Comparison of ENCODE assay signal across 16 cellular contexts in the genomic region with DNA sequence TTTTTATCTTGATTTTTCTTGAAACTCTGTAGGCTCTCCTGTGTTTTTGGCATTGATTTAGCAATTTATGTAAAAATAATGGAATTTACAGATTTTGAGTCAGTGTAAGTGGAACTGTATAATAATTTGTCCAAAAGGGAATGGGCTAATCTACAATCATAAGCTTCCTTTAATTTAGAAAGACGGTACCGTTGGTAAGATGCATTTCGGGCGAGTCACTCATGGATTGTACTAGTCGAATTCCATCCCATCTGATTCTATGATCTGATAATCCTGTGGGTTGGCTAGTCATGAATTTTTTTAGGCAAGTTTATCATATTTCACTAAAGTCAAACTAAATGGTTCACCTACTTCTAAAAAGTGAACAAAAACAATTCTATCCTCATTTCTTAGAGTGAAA.
DNase-seq lines count a peak whose midpoint lies in the region; ATAC-seq and TF ChIP-seq lines count a peak whose summit lies in the region.
"Had no signal": no experiment of that assay in that cellular context is flagged by ENCODE, and none has a peak within 500 bp of the region (broad histone marks: within the 10 kb centered on the region; RNA-seq: fewer than 3 reads in every experiment).

No MANE protein-coding gene starts in this region.

- H4K91ac ChIP-seq in trophoblast cell (ENCODE audit: low read depth, low read length), result no peak overlapping the region

- H3K9ac ChIP-seq in trophoblast cell (ENCODE audit: low read length), result no peak overlapping the region

- peak; percentile 26 for DNase-seq in BJ (ENCODE audit: low read depth)
- DNase-seq in RPMI7951 (ENCODE audit: low read depth), result peak; percentile 73
- DNase-seq in epithelial cell of esophagus (ENCODE audit: low read depth), result peak; percentile 29
- peak; percentile 41 to 80 for DNase-seq in trophoblast cell
- no peak for DNase-seq in left cardiac atrium
- no peak for DNase-seq in DMS 273 treated with DMSO at 0.1 percent for 48 hours (lab: John Stamatoyannopoulos, UW)
- DNase-seq in right lobe of liver, result no peak
- DNase-seq: activated CD8-positive, alpha-beta T cell treated with anti-CD3 and anti-CD28 coated beads for 36 hours; activated naive CD8-positive, alpha-beta T cell treated with anti-CD3 and anti-CD28 coated beads, Interleukin-2, amount 50 U/mL, for 24 hours; CD8-positive, alpha-beta memory T cell; KBM-7; NCI-H1417 treated with DMSO at 0.1 percent for 48 hours; stimulated activated naive CD8-positive, alpha-beta T cell treated with anti-CD3 and anti-CD28 coated beads, Interleukin-15, amount 100 ng/mL, for 72 hours had no signal

- H3K27me3 ChIP-seq in BJ (ENCODE audit: control insufficient read depth, insufficient read depth, low read length), result no peaks in the 10 kb centered on the region
- H3K27me3 ChIP-seq in trophoblast cell (ENCODE audit: insufficient read depth, low read length), result no peaks in the 10 kb centered on the region
- H3K27me3 ChIP-seq in right lobe of liver, result no peaks in the 10 kb centered on the region

- H3K4me1 ChIP-seq in trophoblast cell (ENCODE audit: control insufficient read depth in 1 of 2, insufficient read depth in 2 of 2, low read length in 2 of 2) (no peaks in the 10 kb centered on the region), right lobe of liver (peaks cover 0 to 16% (median 5%) of the 10 kb centered on the region in 4 donors)
- H3K4me1 ChIP-seq: HAP-1 had no signal

- H2BK120ac ChIP-seq in trophoblast cell (ENCODE audit: insufficient read depth, low read length, poor library complexity), result no peak overlapping the region

- H3K4me3 ChIP-seq in BJ (ENCODE audit: low read depth, low read length) (no peak overlapping the region), epithelial cell of esophagus (ENCODE audit: low read length) (no peak overlapping the region), trophoblast cell (ENCODE audit: low read depth, low read length) (no peak overlapping the region), right lobe of liver (no peak overlapping the region)
- H3K4me3 ChIP-seq: coronary artery, HAP-1 had no signal

- H3K79me2 ChIP-seq in trophoblast cell (ENCODE audit: control insufficient read depth, insufficient read depth, low read length, poor library complexity), result no peaks in the 10 kb centered on the region

- no peak overlapping the region for H3K4me2 ChIP-seq in trophoblast cell (ENCODE audit: low read length)

- H4K12ac ChIP-seq in trophoblast cell (ENCODE audit: low read depth, low read length), result no peak overlapping the region

- TF ChIP-seq CTCF in BJ (IDR thresholded peaks at IDR 0.05; ENCODE audit: insufficient read depth, low read depth, low read length), result no peak
- no peak for TF ChIP-seq CTCF in epithelial cell of esophagus (IDR thresholded peaks at IDR 0.05; ENCODE audit: insufficient read depth, low read depth, low read length, missing control alignments)
- TF ChIP-seq CTCF in right lobe of liver (IDR thresholded peaks at IDR 0.05), result no peak

- CTCF ChIA-PET in BJ (lab: Yijun Ruan, JAX), result interaction anchor here (0.7 kb wide), 1 partner anchor 211 kb away, joined by 4 read pairs; no protein-coding TSS in a partner anchor

- no peak overlapping the region for H4K8ac ChIP-seq in trophoblast cell (ENCODE audit: low read depth, low read length)

- WGBS in trophoblast cell (ENCODE audit: extremely low coverage, insufficient coverage, insufficient read length), result no CpG with 5 or more reads among the region's 5 CpGs
- WGBS in right lobe of liver (ENCODE audit: insufficient coverage, low coverage, low lambda C conversion rate, missing lambda C conversion rate), result 95% methylated on average over 5 of the region's 5 CpGs

- H2AK5ac ChIP-seq in trophoblast cell (ENCODE audit: low read length), result no peak overlapping the region

- no peak overlapping the region for H3K14ac ChIP-seq in trophoblast cell (ENCODE audit: low read length)

- no peak for TF ChIP-seq POLR2A in right lobe of liver (IDR thresholded peaks at IDR 0.05)

- H3K18ac ChIP-seq in trophoblast cell (ENCODE audit: low read length), result no peak overlapping the region

- H2AFZ ChIP-seq in trophoblast cell (ENCODE audit: insufficient read depth, low read length, poor library complexity), result no peak overlapping the region

- ATAC-seq in left cardiac atrium, result no peak
- ATAC-seq in GM21447 (IDR thresholded peaks at IDR 0.05; ENCODE audit: unreplicated experiment), result no peak
- no peak for ATAC-seq in right lobe of liver
- ATAC-seq: activated CD8-positive, alpha-beta T cell treated with anti-CD3 and anti-CD28 coated beads for 36 hours; activated naive CD8-positive, alpha-beta T cell treated with anti-CD3 and anti-CD28 coated beads, Interleukin-2, amount 50 U/mL, for 24 hours; stimulated activated naive CD8-positive, alpha-beta T cell treated with anti-CD3 and anti-CD28 coated beads, Interleukin-15, amount 100 ng/mL, for 72 hours had no signal

- H3K9me3 ChIP-seq in trophoblast cell (ENCODE audit: insufficient read depth, low read depth, low read length) (no peaks in the 10 kb centered on the region), right lobe of liver (no peaks in the 10 kb centered on the region)
- H3K9me3 ChIP-seq: HAP-1 had no signal

- H2BK12ac ChIP-seq in trophoblast cell (ENCODE audit: low read length), result no peak overlapping the region

- no peak overlapping the region for H2BK5ac ChIP-seq in trophoblast cell (ENCODE audit: low read depth, low read length, poor library complexity)

- H3K27ac ChIP-seq in trophoblast cell (ENCODE audit: low read depth, low read length) (no peak overlapping the region), right lobe of liver (no peak overlapping the region)
- H3K27ac ChIP-seq: coronary artery had no signal

- POLR2A ChIA-PET in BJ (lab: Charles Lee), result no interaction called here

- H3K36me3 ChIP-seq in BJ (ENCODE audit: control insufficient read depth, insufficient read depth, low read length) (no peaks in the 10 kb centered on the region), trophoblast cell (ENCODE audit: control insufficient read depth in 1 of 2, insufficient read depth in 2 of 2, low read length in 2 of 2) (no peaks in the 10 kb centered on the region), right lobe of liver (no peaks in the 10 kb centered on the region)
- H3K36me3 ChIP-seq: HAP-1 had no signal

- H3K4ac ChIP-seq in trophoblast cell (ENCODE audit: low read depth, low read length), result no peak overlapping the region

- no peaks in the 10 kb centered on the region for H3K79me1 ChIP-seq in trophoblast cell (ENCODE audit: low read length)

- H3K23ac ChIP-seq in trophoblast cell (ENCODE audit: low read length), result no peak overlapping the region

- intact Hi-C loops in left cardiac atrium (cut with DNase I), result no loop called here
- intact Hi-C loops in right lobe of liver (cut with DNase I), result no loop called here

Comparison
In these comparisons a context has a peak if more than half of its experiments do, and no peak if none do; other contexts are left out.
1. DNase-seq: peak in BJ (single experiment), RPMI7951 (single experiment), epithelial cell of esophagus (single experiment) and trophoblast cell (2 of 2); none in left cardiac atrium (single experiment), DMS 273 treated with DMSO at 0.1 percent for 48 hours (single experiment) and right lobe of liver (0 of 3).